In genomic region chr12:68414988-68415387, GRCh38 we compare ENCODE assay signal across 28 cellular contexts.
DNase-seq lines count a peak whose midpoint lies in the region; ATAC-seq, FAIRE-seq and TF ChIP-seq lines count a peak whose summit lies in the region.
"Had no signal": no experiment of that assay in that cellular context is flagged by ENCODE, and none has a peak within 500 bp of the region (broad histone marks: within the 10 kb centered on the region; RNA-seq: fewer than 3 reads in every experiment).

No MANE protein-coding gene starts in this region.

- POLR2A ChIA-PET in GM12878 (lab: Charles Lee) = interaction anchor here (0.6 to 2.7 kb wide), 7 partner anchors 25 to 331 kb away, joined by 3 to 8 read pairs (median 6); partner anchors contain the start of gene SLC35E3

- DNase-seq in GM10266 (ENCODE audit: extremely low spot score) (peak; percentile 13), GM12878 (ENCODE audit: low read depth, low spot score) (peak; percentile 50), coronary artery (ENCODE audit: low spot score) (no peak), RCC 7860 (ENCODE audit: low spot score) (no peak), RPMI8226 (no peak), mucosa of gallbladder (ENCODE audit: low spot score) (no peak)
- DNase-seq: activated CD8-positive, alpha-beta T cell treated with anti-CD3 and anti-CD28 coated beads for 36 hours; activated naive CD4-positive, alpha-beta T cell treated with anti-CD3 and anti-CD28 coated beads, Interleukin-2, amount 50 U/mL, for 16 hours; amniotic stem cell; BE2C; CD8-positive, alpha-beta memory T cell; DMS 273 treated with DMSO at 0.1 percent for 48 hours; EL; left ventricle myocardium inferior; naive thymus-derived CD4-positive, alpha-beta T cell; NCI-H1417; NCI-H2081; NCI-H2227 treated with DMSO at 0.1 percent for 48 hours; NCI-H526 treated with DMSO at 0.1 percent for 48 hours; stomach had no signal

- H3K4me1 ChIP-seq in GM12878 (ENCODE audit: control insufficient read depth, insufficient read depth, low read length) = no peaks in the 10 kb centered on the region
- H3K4me1 ChIP-seq: BE2C had no signal

- TF ChIP-seq POLR2A in GM12878 (IDR thresholded peaks at IDR 0.05; ENCODE audit: low read depth, low read length) = no peak

- intact Hi-C loops in GM12878 (cut with micrococcal nuclease; ENCODE audit: unreplicated experiment) = no loop called here

- no peak for TF ChIP-seq EP300 in GM12878 (IDR thresholded peaks at IDR 0.05; ENCODE audit: borderline replicate concordance in 1 of 2, control insufficient read depth in 1 of 2, low read depth in 2 of 2, low read length in 2 of 2)

- in situ Hi-C loops in GM12878 (cut with MboI) = no loop called here

- SMC1A ChIA-PET in GM12878 (lab: Charles Lee; ENCODE audit: uncharacterized antibody, unreplicated experiment) = interaction anchor here (1.0 to 7.0 kb wide), 24 partner anchors 8 to 224 kb away, joined by 3 to 81 read pairs (median 5); no protein-coding TSS in a partner anchor

- ATAC-seq in GM18867 (IDR thresholded peaks at IDR 0.05; ENCODE audit: unreplicated experiment) (peak; percentile 71), HG02610 (IDR thresholded peaks at IDR 0.05; ENCODE audit: unreplicated experiment) (peak; percentile 68), GM12878 (peak; percentile 86)
- ATAC-seq: activated CD4-positive, CD25-positive, alpha-beta regulatory T cell treated with anti-CD3 and anti-CD28 coated beads, Interleukin-2, amount 50 U/mL, for 24 hours; activated CD8-positive, alpha-beta T cell treated with anti-CD3 and anti-CD28 coated beads for 36 hours; activated T-helper 17 cell treated with anti-CD3 and anti-CD28 coated beads, Interleukin-2, amount 50 U/mL, for 72 hours; naive thymus-derived CD4-positive, alpha-beta T cell had no signal

- WGBS in GM12878 (ENCODE audit: insufficient coverage, insufficient replicate concordance, low lambda C conversion rate, missing lambda C conversion rate) = 39% methylated on average over 2 of the region's 2 CpGs

- TF ChIP-seq RAD21 in GM12878 (IDR thresholded peaks at IDR 0.05; ENCODE audit: insufficient read depth, low read depth, low read length) = no peak

- H3K27ac ChIP-seq in GM12878 (ENCODE audit: control insufficient read depth, insufficient read depth) = no peak overlapping the region
- H3K27ac ChIP-seq in coronary artery = no peak overlapping the region
- H3K27ac ChIP-seq: left ventricle myocardium inferior, RWPE1, SK-N-MC, stomach, tibial nerve had no signal

- no TSS peak for BruUV-seq in GM12878 (replicated peaks; lab: Mats Ljungman, UMichigan)

- H3K9ac ChIP-seq in GM12878 (ENCODE audit: control insufficient read depth, insufficient read depth, low read length) = no peak overlapping the region

- H3K36me3 ChIP-seq in GM12878 (ENCODE audit: control insufficient read depth in 2 of 2, insufficient read depth in 2 of 2, low read length in 1 of 2) = no peaks in the 10 kb centered on the region
- H3K36me3 ChIP-seq: BE2C, left ventricle myocardium inferior, stomach, tibial nerve had no signal

- FAIRE-seq in GM12878 (lab: Jason Lieb, UNC) (no peak), RCC 7860 (lab: Jason Lieb, UNC) (no peak)
- FAIRE-seq: islet of Langerhans had no signal

- H2AFZ ChIP-seq in GM12878 (ENCODE audit: control insufficient read depth, low read depth, low read length) = no peak overlapping the region

- H3K79me2 ChIP-seq in GM12878 (ENCODE audit: control insufficient read depth, insufficient read depth, low read length) = no peaks in the 10 kb centered on the region

- H4K20me1 ChIP-seq in GM12878 (ENCODE audit: control insufficient read depth, insufficient read depth) = no peaks in the 10 kb centered on the region

- CTCF ChIA-PET in GM12878 (lab: Yijun Ruan, JAX) = interaction anchor here (1.1 to 2.2 kb wide), 10 partner anchors 8 to 55 kb away, joined by 3 to 9 read pairs (median 4); no protein-coding TSS in a partner anchor

- RAD21 ChIA-PET in GM12878 (lab: Charles Lee; ENCODE audit: unreplicated experiment) = interaction anchor here (0.8 to 5.2 kb wide), 19 partner anchors 13 to 235 kb away, joined by 3 to 41 read pairs (median 5); no protein-coding TSS in a partner anchor

- H3K27me3 ChIP-seq in GM12878 (replicated peaks in 1 of 2; ENCODE audit: control insufficient read depth in 2 of 2, insufficient read depth in 2 of 2, low read length in 1 of 2) = no peaks in the 10 kb centered on the region
- H3K27me3 ChIP-seq: BE2C, stomach, tibial nerve had no signal

- no peak overlapping the region for H3K4me3 ChIP-seq in GM12878
- H3K4me3 ChIP-seq in coronary artery = no peak overlapping the region
- H3K4me3 ChIP-seq: left ventricle myocardium inferior, SK-N-MC, stomach, tibial nerve had no signal

- H3K9me3 ChIP-seq in GM12878 (replicated peaks; ENCODE audit: control insufficient read depth, insufficient read depth, low read length) = no peaks in the 10 kb centered on the region
- H3K9me3 ChIP-seq: BE2C, left ventricle myocardium inferior, stomach, tibial nerve had no signal

- H3K4me2 ChIP-seq in GM12878 (ENCODE audit: control insufficient read depth, insufficient read depth) = no peak overlapping the region

- TF ChIP-seq CTCF in GM10266 (IDR thresholded peaks at IDR 0.05; ENCODE audit: control insufficient read depth, insufficient read depth, low read depth, missing control alignments) (no peak), GM12878 (IDR thresholded peaks at IDR 0.05 in 2 of 3, conservative IDR thresholded peaks at IDR 0.05 in 1 of 3; ENCODE audit: control insufficient read depth in 2 of 3, extremely low read depth in 1 of 3, insufficient read depth in 1 of 3, low read depth in 3 of 3, low read length in 3 of 3) (no peak), coronary artery (IDR thresholded peaks at IDR 0.05) (no peak)

TF ChIP-seq in GM12878, 131 proteins besides CTCF, POLR2A, EP300 and RAD21 (continues in another document):
- peak in 1 of 2 experiments; percentile 54; a peak in 2 of 4 replicates for TF ChIP-seq IKZF2 (IDR thresholded peaks at IDR 0.05)
- TF ChIP-seq BMI1 (IDR thresholded peaks at IDR 0.05; ENCODE audit: borderline replicate concordance) = no peak
- TF ChIP-seq SMC3 (IDR thresholded peaks at IDR 0.05; ENCODE audit: borderline replicate concordance, low read length) = peak; percentile 14; the same call in 1 of the 2 replicates
- TF ChIP-seq ZSCAN29 (IDR thresholded peaks at IDR 0.05) = no peak
- TF ChIP-seq SPI1 (IDR thresholded peaks at IDR 0.05; ENCODE audit: borderline replicate concordance, insufficient read depth, low read depth, low read length) = peak; percentile 77; the same call in 1 of the 2 replicates
- TF ChIP-seq, protein P1, sequence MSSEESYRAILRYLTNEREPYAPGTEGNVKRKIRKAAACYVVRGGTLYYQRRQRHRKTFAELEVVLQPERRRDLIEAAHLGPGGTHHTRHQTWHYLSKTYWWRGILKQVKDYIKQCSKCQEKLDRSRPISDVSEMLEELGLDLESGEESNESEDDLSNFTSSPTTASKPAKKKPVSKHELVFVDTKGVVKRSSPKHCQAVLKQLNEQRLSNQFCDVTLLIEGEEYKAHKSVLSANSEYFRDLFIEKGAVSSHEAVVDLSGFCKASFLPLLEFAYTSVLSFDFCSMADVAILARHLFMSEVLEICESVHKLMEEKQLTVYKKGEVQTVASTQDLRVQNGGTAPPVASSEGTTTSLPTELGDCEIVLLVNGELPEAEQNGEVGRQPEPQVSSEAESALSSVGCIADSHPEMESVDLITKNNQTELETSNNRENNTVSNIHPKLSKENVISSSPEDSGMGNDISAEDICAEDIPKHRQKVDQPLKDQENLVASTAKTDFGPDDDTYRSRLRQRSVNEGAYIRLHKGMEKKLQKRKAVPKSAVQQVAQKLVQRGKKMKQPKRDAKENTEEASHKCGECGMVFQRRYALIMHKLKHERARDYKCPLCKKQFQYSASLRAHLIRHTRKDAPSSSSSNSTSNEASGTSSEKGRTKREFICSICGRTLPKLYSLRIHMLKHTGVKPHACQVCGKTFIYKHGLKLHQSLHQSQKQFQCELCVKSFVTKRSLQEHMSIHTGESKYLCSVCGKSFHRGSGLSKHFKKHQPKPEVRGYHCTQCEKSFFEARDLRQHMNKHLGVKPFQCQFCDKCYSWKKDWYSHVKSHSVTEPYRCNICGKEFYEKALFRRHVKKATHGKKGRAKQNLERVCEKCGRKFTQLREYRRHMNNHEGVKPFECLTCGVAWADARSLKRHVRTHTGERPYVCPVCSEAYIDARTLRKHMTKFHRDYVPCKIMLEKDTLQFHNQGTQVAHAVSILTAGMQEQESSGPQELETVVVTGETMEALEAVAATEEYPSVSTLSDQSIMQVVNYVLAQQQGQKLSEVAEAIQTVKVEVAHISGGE (CRISPR knock-in tag; IDR thresholded peaks at IDR 0.05) = no peak
- TF ChIP-seq POLR2AphosphoS5 (IDR thresholded peaks at IDR 0.05; ENCODE audit: low read length) = no peak
- peak; percentile 35; the same call in 1 of the 2 replicates for TF ChIP-seq PKNOX1 (IDR thresholded peaks at IDR 0.05)
- no peak for TF ChIP-seq RB1 (IDR thresholded peaks at IDR 0.05; ENCODE audit: borderline replicate concordance)
- TF ChIP-seq, protein P2, sequence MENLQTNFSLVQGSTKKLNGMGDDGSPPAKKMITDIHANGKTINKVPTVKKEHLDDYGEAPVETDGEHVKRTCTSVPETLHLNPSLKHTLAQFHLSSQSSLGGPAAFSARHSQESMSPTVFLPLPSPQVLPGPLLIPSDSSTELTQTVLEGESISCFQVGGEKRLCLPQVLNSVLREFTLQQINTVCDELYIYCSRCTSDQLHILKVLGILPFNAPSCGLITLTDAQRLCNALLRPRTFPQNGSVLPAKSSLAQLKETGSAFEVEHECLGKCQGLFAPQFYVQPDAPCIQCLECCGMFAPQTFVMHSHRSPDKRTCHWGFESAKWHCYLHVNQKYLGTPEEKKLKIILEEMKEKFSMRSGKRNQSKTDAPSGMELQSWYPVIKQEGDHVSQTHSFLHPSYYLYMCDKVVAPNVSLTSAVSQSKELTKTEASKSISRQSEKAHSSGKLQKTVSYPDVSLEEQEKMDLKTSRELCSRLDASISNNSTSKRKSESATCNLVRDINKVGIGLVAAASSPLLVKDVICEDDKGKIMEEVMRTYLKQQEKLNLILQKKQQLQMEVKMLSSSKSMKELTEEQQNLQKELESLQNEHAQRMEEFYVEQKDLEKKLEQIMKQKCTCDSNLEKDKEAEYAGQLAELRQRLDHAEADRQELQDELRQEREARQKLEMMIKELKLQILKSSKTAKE (IDR thresholded peaks at IDR 0.05; ENCODE audit: low read depth, poor library complexity, severe bottlenecking) = peak; percentile 25
- TF ChIP-seq CHD1 (IDR thresholded peaks at IDR 0.05; ENCODE audit: low read depth, low read length) = no peak
- no peak for TF ChIP-seq SP1 (IDR thresholded peaks at IDR 0.05; ENCODE audit: low read depth, low read length)

Comparison
In these comparisons a context has a peak if more than half of its experiments do, and no peak if none do; other contexts are left out.
1. DNase-seq: peak in GM10266 (single experiment) and GM12878 (single experiment); none in coronary artery (single experiment), RCC 7860 (single experiment), RPMI8226 (single experiment) and mucosa of gallbladder (single experiment).
2. Peak in every context shown above with its lines, with median percentiles within 50 percentile points of each other: ATAC-seq.